In genomic region chr18:44723973-44724778, GRCh38 we compare ENCODE assay signal across 9 cellular contexts. TPM values are rescaled to one million over a fixed set of nuclear protein-coding genes. Genes with fewer than 3 reads are reported as not detected.
DNase-seq lines count a peak whose midpoint lies in the region; ATAC-seq lines count a peak whose summit lies in the region.
"Had no signal": no experiment of that assay in that cellular context is flagged by ENCODE, and none has a peak within 500 bp of the region (broad histone marks: within the 10 kb centered on the region; RNA-seq: fewer than 3 reads in every experiment).

No MANE protein-coding gene starts in this region.

- no peak overlapping the region for H3K27ac ChIP-seq in iPS-20b (ENCODE audit: low read length)
- H3K27ac ChIP-seq in effector memory CD4-positive, alpha-beta T cell (ENCODE audit: insufficient read depth, low read length, poor library complexity, severe bottlenecking): no peak overlapping the region

- no peaks in the 10 kb centered on the region for H3K27me3 ChIP-seq in iPS-20b (ENCODE audit: insufficient read depth, low read length)
- H3K27me3 ChIP-seq in effector memory CD4-positive, alpha-beta T cell (replicated peaks; ENCODE audit: control insufficient read depth, insufficient read depth, low read length, poor library complexity, severe bottlenecking): no peaks in the 10 kb centered on the region

- no peak overlapping the region for H3K4me3 ChIP-seq in iPS-20b (ENCODE audit: low read length)
- H3K4me3 ChIP-seq in effector memory CD4-positive, alpha-beta T cell (ENCODE audit: insufficient read depth, low read depth, low read length, poor library complexity, severe bottlenecking): no peak overlapping the region

- no peaks in the 10 kb centered on the region for H3K9me3 ChIP-seq in T-helper 17 cell (ENCODE audit: control insufficient read depth, low read length, poor library complexity, severe bottlenecking)
- H3K9me3 ChIP-seq in iPS-20b (ENCODE audit: insufficient read depth, low read depth, low read length): no peaks in the 10 kb centered on the region
- H3K9me3 ChIP-seq in effector memory CD4-positive, alpha-beta T cell (ENCODE audit: control insufficient read depth, low read length): no peaks in the 10 kb centered on the region

- H3K4me1 ChIP-seq in iPS-20b (ENCODE audit: insufficient read depth, low read length): peaks cover 19% of the 10 kb centered on the region; the same call in 1 of the 2 replicates
- peaks cover 28% of the 10 kb centered on the region for H3K4me1 ChIP-seq in effector memory CD4-positive, alpha-beta T cell (ENCODE audit: control insufficient read depth, insufficient read depth, low read length, poor library complexity, severe bottlenecking)

- no peaks in the 10 kb centered on the region for H3K36me3 ChIP-seq in iPS-20b (ENCODE audit: insufficient read depth, low read depth, low read length)
- no peaks in the 10 kb centered on the region for H3K36me3 ChIP-seq in effector memory CD4-positive, alpha-beta T cell (ENCODE audit: control insufficient read depth, insufficient read depth, low read length)

- peak overlapping the region; percentile 93 for H3K27ac Mint-ChIP-seq in T-helper 17 cell

- ATAC-seq in T-helper 17 cell: no peak
- peak; percentile 48 for ATAC-seq in stimulated activated naive CD8-positive, alpha-beta T cell treated with anti-CD3 and anti-CD28 coated beads, Interleukin-15, Interleukin-2, amounts not matched to agents 100 U/mL and 50 U/mL, for 24 hours

- DNase-seq in activated CD4-positive, alpha-beta T cell treated with anti-CD3 and anti-CD28 coated beads for 48 hours: peak; percentile 23
- DNase-seq in activated CD4-positive, alpha-beta T cell treated with anti-CD3 and anti-CD28 coated beads for 4 hours: no peak
- DNase-seq in T-helper 17 cell: no peak
- no peak for DNase-seq in stimulated activated naive CD8-positive, alpha-beta T cell treated with anti-CD3 and anti-CD28 coated beads, Interleukin-15, Interleukin-2, amounts not matched to agents 100 U/mL and 50 U/mL, for 24 hours
- DNase-seq in effector memory CD4-positive, alpha-beta T cell: no peak
- DNase-seq in mucosa of gallbladder (ENCODE audit: low spot score): no peak
- DNase-seq in NOMO-1 treated with DMSO at 0.1 percent for 48 hours (lab: John Stamatoyannopoulos, UW; ENCODE audit: unreplicated experiment): no peak
- DNase-seq: KBM-7 had no signal

- peak overlapping the region; percentile 24; the same call in 1 of the 2 replicates for H3K9ac ChIP-seq in iPS-20b (ENCODE audit: low read depth, low read length)

- peak overlapping the region; percentile 76 for H3K4me3 Mint-ChIP-seq in T-helper 17 cell

- H3K27me3 Mint-ChIP-seq in T-helper 17 cell: no peaks in the 10 kb centered on the region

- no peaks in the 10 kb centered on the region for H3K36me3 Mint-ChIP-seq in T-helper 17 cell (ENCODE audit: low read depth)

- H3K4me1 Mint-ChIP-seq in T-helper 17 cell: peaks cover 38% of the 10 kb centered on the region

RNA-seq across cellular contexts. Expression of gene SETBP1, which starts 43.5 kb away (rescaled TPM):
- total RNA-seq in T-helper 17 cell (1 to 10 TPM in 1 of 2 donors, under 1 TPM in 1; 0.83 to 3.6 TPM), mucosa of gallbladder (36.2 TPM)
